2 cellular contexts compared by ENCODE assay signal in genomic region chr3:46380471-46381215, GRCh38.
TF ChIP-seq lines count a peak whose summit lies in the region.

No MANE protein-coding gene starts in this region.

TF ChIP-seq in SK-N-SH, 30 proteins besides CTCF, POLR2A, EP300 and RAD21:
- TF ChIP-seq CHD2 (IDR thresholded peaks at IDR 0.05; ENCODE audit: low read length, partially characterized antibody), result no peak
- no peak for TF ChIP-seq ELF1 (IDR thresholded peaks at IDR 0.05)

TF ChIP-seq in SK-N-SH treated with all-trans-retinoic acid at 6 μM for 48 hours, 23 proteins besides CTCF, POLR2A, EP300 and RAD21:
- TF ChIP-seq RARB (CRISPR knock-in tag; IDR thresholded peaks at IDR 0.05), result no peak
- TF ChIP-seq PATZ1 (CRISPR knock-in tag; IDR thresholded peaks at IDR 0.05; ENCODE audit: borderline replicate concordance), result no peak
- TF ChIP-seq BACH2 (CRISPR knock-in tag; IDR thresholded peaks at IDR 0.05; ENCODE audit: borderline replicate concordance), result no peak
- no peak for TF ChIP-seq ESRRG (CRISPR knock-in tag; IDR thresholded peaks at IDR 0.05)
- no peak for TF ChIP-seq CSRNP3 (CRISPR knock-in tag; IDR thresholded peaks at IDR 0.05)
- no peak for TF ChIP-seq CSDC2 (CRISPR knock-in tag; IDR thresholded peaks at IDR 0.05)
- no peak for TF ChIP-seq GLIS3 (CRISPR knock-in tag; IDR thresholded peaks at IDR 0.05)
- no peak for TF ChIP-seq ZNF70 (CRISPR knock-in tag; IDR thresholded peaks at IDR 0.05)
- no peak for TF ChIP-seq POU6F1 (CRISPR knock-in tag; IDR thresholded peaks at IDR 0.05; ENCODE audit: borderline replicate concordance, low read depth)
- no peak for TF ChIP-seq ZC3H10 (CRISPR knock-in tag; IDR thresholded peaks at IDR 0.05)
- no peak for TF ChIP-seq TOX (CRISPR knock-in tag; IDR thresholded peaks at IDR 0.05; ENCODE audit: borderline replicate concordance)
- no peak for TF ChIP-seq ARNTL (CRISPR knock-in tag; IDR thresholded peaks at IDR 0.05; ENCODE audit: borderline replicate concordance, low read depth)
- no peak for TF ChIP-seq SNAI2 (CRISPR knock-in tag; IDR thresholded peaks at IDR 0.05)
- TF ChIP-seq OSR1 (CRISPR knock-in tag; IDR thresholded peaks at IDR 0.05), result no peak
- no peak for TF ChIP-seq ZFP30 (CRISPR knock-in tag; IDR thresholded peaks at IDR 0.05)
- TF ChIP-seq PPARA (CRISPR knock-in tag; IDR thresholded peaks at IDR 0.05; ENCODE audit: borderline replicate concordance), result no peak
- TF ChIP-seq ZNF565 (CRISPR knock-in tag; conservative IDR thresholded peaks at IDR 0.05; ENCODE audit: low read depth), result no peak
- no peak for TF ChIP-seq TSHZ2 (CRISPR knock-in tag; IDR thresholded peaks at IDR 0.05)
- no peak for TF ChIP-seq TCF4 (CRISPR knock-in tag; IDR thresholded peaks at IDR 0.05; ENCODE audit: borderline replicate concordance)
